Comparison of ENCODE assay signal across 1 cellular context in the genomic region with DNA sequence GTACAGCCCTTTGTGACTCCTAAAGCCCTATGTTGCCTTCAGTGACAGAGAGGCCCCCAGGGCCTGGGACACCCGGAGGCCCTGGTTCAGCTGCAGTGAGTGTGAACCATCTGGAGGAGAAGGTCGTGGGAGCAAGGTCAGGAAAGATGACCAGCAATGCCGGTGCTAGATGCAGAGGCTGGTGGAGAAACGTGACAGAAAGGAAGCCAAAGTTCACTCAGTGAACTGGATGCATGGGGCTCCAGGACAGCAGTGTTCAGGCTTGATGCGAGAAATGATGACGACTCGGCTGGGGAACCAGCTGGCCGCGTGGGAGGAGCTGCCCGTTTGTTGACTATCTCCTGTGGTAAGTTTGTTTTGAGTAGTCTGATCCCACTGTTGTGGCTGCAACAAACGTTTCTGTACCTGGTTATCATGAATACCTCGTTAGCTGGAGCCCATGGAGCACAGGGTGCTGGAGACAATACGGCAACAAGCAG.
TF ChIP-seq lines count a peak whose summit lies in the region.

No MANE protein-coding gene starts in this region.

TF ChIP-seq in HepG2, 621 proteins besides CTCF, POLR2A, EP300 and RAD21 (continued from another document and continues in another):
- TF ChIP-seq, protein P1, sequence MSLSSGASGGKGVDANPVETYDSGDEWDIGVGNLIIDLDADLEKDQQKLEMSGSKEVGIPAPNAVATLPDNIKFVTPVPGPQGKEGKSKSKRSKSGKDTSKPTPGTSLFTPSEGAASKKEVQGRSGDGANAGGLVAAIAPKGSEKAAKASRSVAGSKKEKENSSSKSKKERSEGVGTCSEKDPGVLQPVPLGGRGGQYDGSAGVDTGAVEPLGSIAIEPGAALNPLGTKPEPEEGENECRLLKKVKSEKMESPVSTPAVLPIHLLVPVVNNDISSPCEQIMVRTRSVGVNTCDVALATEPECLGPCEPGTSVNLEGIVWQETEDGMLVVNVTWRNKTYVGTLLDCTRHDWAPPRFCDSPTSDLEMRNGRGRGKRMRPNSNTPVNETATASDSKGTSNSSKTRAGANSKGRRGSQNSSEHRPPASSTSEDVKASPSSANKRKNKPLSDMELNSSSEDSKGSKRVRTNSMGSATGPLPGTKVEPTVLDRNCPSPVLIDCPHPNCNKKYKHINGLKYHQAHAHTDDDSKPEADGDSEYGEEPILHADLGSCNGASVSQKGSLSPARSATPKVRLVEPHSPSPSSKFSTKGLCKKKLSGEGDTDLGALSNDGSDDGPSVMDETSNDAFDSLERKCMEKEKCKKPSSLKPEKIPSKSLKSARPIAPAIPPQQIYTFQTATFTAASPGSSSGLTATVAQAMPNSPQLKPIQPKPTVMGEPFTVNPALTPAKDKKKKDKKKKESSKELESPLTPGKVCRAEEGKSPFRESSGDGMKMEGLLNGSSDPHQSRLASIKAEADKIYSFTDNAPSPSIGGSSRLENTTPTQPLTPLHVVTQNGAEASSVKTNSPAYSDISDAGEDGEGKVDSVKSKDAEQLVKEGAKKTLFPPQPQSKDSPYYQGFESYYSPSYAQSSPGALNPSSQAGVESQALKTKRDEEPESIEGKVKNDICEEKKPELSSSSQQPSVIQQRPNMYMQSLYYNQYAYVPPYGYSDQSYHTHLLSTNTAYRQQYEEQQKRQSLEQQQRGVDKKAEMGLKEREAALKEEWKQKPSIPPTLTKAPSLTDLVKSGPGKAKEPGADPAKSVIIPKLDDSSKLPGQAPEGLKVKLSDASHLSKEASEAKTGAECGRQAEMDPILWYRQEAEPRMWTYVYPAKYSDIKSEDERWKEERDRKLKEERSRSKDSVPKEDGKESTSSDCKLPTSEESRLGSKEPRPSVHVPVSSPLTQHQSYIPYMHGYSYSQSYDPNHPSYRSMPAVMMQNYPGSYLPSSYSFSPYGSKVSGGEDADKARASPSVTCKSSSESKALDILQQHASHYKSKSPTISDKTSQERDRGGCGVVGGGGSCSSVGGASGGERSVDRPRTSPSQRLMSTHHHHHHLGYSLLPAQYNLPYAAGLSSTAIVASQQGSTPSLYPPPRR (CRISPR knock-in tag; IDR thresholded peaks at IDR 0.05; ENCODE audit: borderline replicate concordance): no peak
- TF ChIP-seq, protein P2, sequence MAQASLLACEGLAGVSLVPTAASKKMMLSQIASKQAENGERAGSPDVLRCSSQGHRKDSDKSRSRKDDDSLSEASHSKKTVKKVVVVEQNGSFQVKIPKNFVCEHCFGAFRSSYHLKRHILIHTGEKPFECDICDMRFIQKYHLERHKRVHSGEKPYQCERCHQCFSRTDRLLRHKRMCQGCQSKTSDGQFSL (CRISPR knock-in tag; IDR thresholded peaks at IDR 0.05): no peak
- no peak for TF ChIP-seq ELF1 (CRISPR knock-in tag; IDR thresholded peaks at IDR 0.05)
- no peak for TF ChIP-seq ZNF441 (CRISPR knock-in tag; IDR thresholded peaks at IDR 0.05; ENCODE audit: borderline replicate concordance)
- TF ChIP-seq, protein P3, sequence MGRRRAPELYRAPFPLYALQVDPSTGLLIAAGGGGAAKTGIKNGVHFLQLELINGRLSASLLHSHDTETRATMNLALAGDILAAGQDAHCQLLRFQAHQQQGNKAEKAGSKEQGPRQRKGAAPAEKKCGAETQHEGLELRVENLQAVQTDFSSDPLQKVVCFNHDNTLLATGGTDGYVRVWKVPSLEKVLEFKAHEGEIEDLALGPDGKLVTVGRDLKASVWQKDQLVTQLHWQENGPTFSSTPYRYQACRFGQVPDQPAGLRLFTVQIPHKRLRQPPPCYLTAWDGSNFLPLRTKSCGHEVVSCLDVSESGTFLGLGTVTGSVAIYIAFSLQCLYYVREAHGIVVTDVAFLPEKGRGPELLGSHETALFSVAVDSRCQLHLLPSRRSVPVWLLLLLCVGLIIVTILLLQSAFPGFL (CRISPR knock-in tag; IDR thresholded peaks at IDR 0.05): no peak
- no peak for TF ChIP-seq DNMT3B (CRISPR knock-in tag; conservative IDR thresholded peaks at IDR 0.05)
- no peak for TF ChIP-seq ZNF841 (CRISPR knock-in tag; IDR thresholded peaks at IDR 0.05; ENCODE audit: borderline replicate concordance)
- TF ChIP-seq, protein P4, sequence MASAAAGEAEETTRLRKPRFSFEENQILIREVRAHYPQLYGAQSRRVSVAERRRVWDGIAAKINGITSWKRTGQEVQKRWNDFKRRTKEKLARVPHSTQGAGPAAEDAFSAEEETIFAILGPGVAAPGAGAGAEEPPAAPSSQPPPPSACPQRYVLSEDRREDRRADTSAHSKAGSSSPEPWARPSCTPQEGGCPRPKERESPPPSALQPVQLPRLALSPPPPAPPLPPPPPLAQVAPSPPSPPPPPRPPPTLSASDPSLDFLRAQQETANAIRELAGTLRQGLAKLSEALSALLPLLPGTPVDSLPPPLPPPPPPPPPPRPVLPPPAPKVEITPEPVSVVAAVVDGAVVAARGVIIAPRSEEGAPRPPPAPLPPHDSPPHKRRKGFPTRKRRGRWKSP (CRISPR knock-in tag; IDR thresholded peaks at IDR 0.05): no peak
- no peak for TF ChIP-seq ARNT (IDR thresholded peaks at IDR 0.05)
- TF ChIP-seq ZNF768 (CRISPR knock-in tag; IDR thresholded peaks at IDR 0.05): no peak
- TF ChIP-seq HNF4A (CRISPR knock-in tag; IDR thresholded peaks at IDR 0.05): peak; percentile 77
- TF ChIP-seq PTBP1 (IDR thresholded peaks at IDR 0.05; ENCODE audit: low read depth, low read length, poor library complexity, severe bottlenecking): no peak
- TF ChIP-seq, protein P5, sequence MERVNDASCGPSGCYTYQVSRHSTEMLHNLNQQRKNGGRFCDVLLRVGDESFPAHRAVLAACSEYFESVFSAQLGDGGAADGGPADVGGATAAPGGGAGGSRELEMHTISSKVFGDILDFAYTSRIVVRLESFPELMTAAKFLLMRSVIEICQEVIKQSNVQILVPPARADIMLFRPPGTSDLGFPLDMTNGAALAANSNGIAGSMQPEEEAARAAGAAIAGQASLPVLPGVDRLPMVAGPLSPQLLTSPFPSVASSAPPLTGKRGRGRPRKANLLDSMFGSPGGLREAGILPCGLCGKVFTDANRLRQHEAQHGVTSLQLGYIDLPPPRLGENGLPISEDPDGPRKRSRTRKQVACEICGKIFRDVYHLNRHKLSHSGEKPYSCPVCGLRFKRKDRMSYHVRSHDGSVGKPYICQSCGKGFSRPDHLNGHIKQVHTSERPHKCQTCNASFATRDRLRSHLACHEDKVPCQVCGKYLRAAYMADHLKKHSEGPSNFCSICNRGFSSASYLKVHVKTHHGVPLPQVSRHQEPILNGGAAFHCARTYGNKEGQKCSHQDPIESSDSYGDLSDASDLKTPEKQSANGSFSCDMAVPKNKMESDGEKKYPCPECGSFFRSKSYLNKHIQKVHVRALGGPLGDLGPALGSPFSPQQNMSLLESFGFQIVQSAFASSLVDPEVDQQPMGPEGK (CRISPR knock-in tag; IDR thresholded peaks at IDR 0.05): no peak
- TF ChIP-seq, protein P6, sequence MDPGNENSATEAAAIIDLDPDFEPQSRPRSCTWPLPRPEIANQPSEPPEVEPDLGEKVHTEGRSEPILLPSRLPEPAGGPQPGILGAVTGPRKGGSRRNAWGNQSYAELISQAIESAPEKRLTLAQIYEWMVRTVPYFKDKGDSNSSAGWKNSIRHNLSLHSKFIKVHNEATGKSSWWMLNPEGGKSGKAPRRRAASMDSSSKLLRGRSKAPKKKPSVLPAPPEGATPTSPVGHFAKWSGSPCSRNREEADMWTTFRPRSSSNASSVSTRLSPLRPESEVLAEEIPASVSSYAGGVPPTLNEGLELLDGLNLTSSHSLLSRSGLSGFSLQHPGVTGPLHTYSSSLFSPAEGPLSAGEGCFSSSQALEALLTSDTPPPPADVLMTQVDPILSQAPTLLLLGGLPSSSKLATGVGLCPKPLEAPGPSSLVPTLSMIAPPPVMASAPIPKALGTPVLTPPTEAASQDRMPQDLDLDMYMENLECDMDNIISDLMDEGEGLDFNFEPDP (CRISPR knock-in tag; conservative IDR thresholded peaks at IDR 0.05): no peak
- TF ChIP-seq SAP130 (CRISPR knock-in tag; IDR thresholded peaks at IDR 0.05; ENCODE audit: low read depth): peak; percentile 56
- TF ChIP-seq ZNF746 (CRISPR knock-in tag; IDR thresholded peaks at IDR 0.05): no peak
- TF ChIP-seq ZNF160 (CRISPR knock-in tag; IDR thresholded peaks at IDR 0.05): 0 out of 2 replicates have a peak, but pooled peaks have one; percentile 37
- no peak for TF ChIP-seq CENPT (CRISPR knock-in tag; IDR thresholded peaks at IDR 0.05; ENCODE audit: low read depth)
- TF ChIP-seq, protein P7, sequence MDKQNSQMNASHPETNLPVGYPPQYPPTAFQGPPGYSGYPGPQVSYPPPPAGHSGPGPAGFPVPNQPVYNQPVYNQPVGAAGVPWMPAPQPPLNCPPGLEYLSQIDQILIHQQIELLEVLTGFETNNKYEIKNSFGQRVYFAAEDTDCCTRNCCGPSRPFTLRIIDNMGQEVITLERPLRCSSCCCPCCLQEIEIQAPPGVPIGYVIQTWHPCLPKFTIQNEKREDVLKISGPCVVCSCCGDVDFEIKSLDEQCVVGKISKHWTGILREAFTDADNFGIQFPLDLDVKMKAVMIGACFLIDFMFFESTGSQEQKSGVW (CRISPR knock-in tag; IDR thresholded peaks at IDR 0.05; ENCODE audit: borderline replicate concordance): no peak
- TF ChIP-seq, protein P8, sequence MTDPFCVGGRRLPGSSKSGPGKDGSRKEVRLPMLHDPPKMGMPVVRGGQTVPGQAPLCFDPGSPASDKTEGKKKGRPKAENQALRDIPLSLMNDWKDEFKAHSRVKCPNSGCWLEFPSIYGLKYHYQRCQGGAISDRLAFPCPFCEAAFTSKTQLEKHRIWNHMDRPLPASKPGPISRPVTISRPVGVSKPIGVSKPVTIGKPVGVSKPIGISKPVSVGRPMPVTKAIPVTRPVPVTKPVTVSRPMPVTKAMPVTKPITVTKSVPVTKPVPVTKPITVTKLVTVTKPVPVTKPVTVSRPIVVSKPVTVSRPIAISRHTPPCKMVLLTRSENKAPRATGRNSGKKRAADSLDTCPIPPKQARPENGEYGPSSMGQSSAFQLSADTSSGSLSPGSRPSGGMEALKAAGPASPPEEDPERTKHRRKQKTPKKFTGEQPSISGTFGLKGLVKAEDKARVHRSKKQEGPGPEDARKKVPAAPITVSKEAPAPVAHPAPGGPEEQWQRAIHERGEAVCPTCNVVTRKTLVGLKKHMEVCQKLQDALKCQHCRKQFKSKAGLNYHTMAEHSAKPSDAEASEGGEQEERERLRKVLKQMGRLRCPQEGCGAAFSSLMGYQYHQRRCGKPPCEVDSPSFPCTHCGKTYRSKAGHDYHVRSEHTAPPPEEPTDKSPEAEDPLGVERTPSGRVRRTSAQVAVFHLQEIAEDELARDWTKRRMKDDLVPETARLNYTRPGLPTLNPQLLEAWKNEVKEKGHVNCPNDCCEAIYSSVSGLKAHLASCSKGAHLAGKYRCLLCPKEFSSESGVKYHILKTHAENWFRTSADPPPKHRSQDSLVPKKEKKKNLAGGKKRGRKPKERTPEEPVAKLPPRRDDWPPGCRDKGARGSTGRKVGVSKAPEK (CRISPR knock-in tag; IDR thresholded peaks at IDR 0.05; ENCODE audit: borderline replicate concordance): 0 out of 2 replicates have a peak, but pooled peaks have one; percentile 75
- TF ChIP-seq KLF16 (CRISPR knock-in tag; IDR thresholded peaks at IDR 0.05): peak in 1 of 2 experiments; percentile 22; a peak in 1 of 4 replicates
- TF ChIP-seq, protein P9, sequence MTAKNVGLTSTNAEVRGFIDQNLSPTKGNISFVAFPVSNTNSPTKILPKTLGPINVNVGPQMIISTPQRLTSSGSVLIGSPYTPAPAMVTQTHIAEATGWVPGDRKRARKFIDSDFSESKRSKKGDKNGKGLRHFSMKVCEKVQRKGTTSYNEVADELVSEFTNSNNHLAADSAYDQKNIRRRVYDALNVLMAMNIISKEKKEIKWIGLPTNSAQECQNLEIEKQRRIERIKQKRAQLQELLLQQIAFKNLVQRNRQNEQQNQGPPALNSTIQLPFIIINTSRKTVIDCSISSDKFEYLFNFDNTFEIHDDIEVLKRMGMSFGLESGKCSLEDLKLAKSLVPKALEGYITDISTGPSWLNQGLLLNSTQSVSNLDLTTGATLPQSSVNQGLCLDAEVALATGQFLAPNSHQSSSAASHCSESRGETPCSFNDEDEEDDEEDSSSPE (CRISPR knock-in tag; IDR thresholded peaks at IDR 0.05): 0 out of 2 replicates have a peak, but pooled peaks have one; percentile 14
- no peak for TF ChIP-seq ZFP37 (CRISPR knock-in tag; IDR thresholded peaks at IDR 0.05; ENCODE audit: borderline replicate concordance)
- TF ChIP-seq ZNF232 (CRISPR knock-in tag; IDR thresholded peaks at IDR 0.05; ENCODE audit: borderline replicate concordance): peak; percentile 52; the same call in 1 of the 2 replicates
- TF ChIP-seq, protein P10, sequence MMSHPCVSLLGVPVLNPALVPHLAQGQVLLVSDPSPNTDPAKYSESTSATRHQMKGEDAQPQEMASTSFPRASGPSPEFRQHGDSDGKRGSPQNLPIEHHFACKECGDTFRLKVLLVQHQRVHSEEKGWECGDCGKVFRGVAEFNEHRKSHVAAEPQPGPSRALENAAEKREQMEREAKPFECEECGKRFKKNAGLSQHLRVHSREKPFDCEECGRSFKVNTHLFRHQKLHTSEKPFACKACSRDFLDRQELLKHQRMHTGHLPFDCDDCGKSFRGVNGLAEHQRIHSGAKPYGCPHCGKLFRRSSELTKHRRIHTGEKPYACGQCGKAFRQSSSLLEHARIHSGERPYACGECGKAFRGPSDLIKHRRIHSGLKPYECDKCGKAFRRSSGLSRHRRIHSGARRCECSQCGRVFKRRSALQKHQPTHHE (CRISPR knock-in tag; IDR thresholded peaks at IDR 0.05; ENCODE audit: borderline replicate concordance): no peak
- TF ChIP-seq, protein P11, sequence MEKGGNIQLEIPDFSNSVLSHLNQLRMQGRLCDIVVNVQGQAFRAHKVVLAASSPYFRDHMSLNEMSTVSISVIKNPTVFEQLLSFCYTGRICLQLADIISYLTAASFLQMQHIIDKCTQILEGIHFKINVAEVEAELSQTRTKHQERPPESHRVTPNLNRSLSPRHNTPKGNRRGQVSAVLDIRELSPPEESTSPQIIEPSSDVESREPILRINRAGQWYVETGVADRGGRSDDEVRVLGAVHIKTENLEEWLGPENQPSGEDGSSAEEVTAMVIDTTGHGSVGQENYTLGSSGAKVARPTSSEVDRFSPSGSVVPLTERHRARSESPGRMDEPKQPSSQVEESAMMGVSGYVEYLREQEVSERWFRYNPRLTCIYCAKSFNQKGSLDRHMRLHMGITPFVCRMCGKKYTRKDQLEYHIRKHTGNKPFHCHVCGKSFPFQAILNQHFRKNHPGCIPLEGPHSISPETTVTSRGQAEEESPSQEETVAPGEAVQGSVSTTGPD (CRISPR knock-in tag; IDR thresholded peaks at IDR 0.05): no peak
- TF ChIP-seq, protein P12, sequence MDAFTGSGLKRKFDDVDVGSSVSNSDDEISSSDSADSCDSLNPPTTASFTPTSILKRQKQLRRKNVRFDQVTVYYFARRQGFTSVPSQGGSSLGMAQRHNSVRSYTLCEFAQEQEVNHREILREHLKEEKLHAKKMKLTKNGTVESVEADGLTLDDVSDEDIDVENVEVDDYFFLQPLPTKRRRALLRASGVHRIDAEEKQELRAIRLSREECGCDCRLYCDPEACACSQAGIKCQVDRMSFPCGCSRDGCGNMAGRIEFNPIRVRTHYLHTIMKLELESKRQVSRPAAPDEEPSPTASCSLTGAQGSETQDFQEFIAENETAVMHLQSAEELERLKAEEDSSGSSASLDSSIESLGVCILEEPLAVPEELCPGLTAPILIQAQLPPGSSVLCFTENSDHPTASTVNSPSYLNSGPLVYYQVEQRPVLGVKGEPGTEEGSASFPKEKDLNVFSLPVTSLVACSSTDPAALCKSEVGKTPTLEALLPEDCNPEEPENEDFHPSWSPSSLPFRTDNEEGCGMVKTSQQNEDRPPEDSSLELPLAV (CRISPR knock-in tag; conservative IDR thresholded peaks at IDR 0.05; ENCODE audit: low read depth): no peak
- no peak for TF ChIP-seq ZNF660 (CRISPR knock-in tag; IDR thresholded peaks at IDR 0.05; ENCODE audit: borderline replicate concordance, low read depth)
- no peak for TF ChIP-seq PAX8 (CRISPR knock-in tag; IDR thresholded peaks at IDR 0.05; ENCODE audit: borderline replicate concordance)
- no peak for TF ChIP-seq ZBTB38 (CRISPR knock-in tag; IDR thresholded peaks at IDR 0.05)
- TF ChIP-seq REPIN1 (CRISPR knock-in tag; IDR thresholded peaks at IDR 0.05; ENCODE audit: borderline replicate concordance, low read depth): no peak
- TF ChIP-seq TEAD2 (CRISPR knock-in tag; IDR thresholded peaks at IDR 0.05): no peak
- TF ChIP-seq TCF7 (IDR thresholded peaks at IDR 0.05; ENCODE audit: low read depth): no peak
- TF ChIP-seq ETV5 (CRISPR knock-in tag; IDR thresholded peaks at IDR 0.05; ENCODE audit: borderline replicate concordance): peak; percentile 36; the same call in 1 of the 2 replicates
